ENCODE assay signal across 8 cellular contexts in genomic region chr17:75109047-75109406, GRCh38. TPM values are rescaled to one million over a fixed set of nuclear protein-coding genes. Genes with fewer than 3 reads are reported as not detected.
A peak's percentile ranks its signal among the peaks of the same experiment; 100 is the strongest.
DNase-seq lines count a peak whose midpoint lies in the region; ATAC-seq and TF ChIP-seq lines count a peak whose summit lies in the region.

No MANE protein-coding gene starts in this region.

- TF ChIP-seq CTCF in Peyer's patch (IDR thresholded peaks at IDR 0.05) (no peak), epithelial cell of proximal tubule (conservative IDR thresholded peaks at IDR 0.05; ENCODE audit: low read depth, low read length) (no peak), parathyroid adenoma (IDR thresholded peaks at IDR 0.05) (no peak)

- H3K36me3 ChIP-seq in ES-I3 (ENCODE audit: insufficient read depth, low read length) (no peaks in the 10 kb centered on the region), Peyer's patch (no peaks in the 10 kb centered on the region), parathyroid adenoma (ENCODE audit: control insufficient read depth, insufficient read depth, low read length) (no peaks in the 10 kb centered on the region)

- no peaks in the 10 kb centered on the region for H3K27me3 ChIP-seq in Peyer's patch
- no peaks in the 10 kb centered on the region for H3K27me3 ChIP-seq in parathyroid adenoma (ENCODE audit: control insufficient read depth, insufficient read depth, low read length)

- H3K4me3 ChIP-seq in Peyer's patch (peak overlapping the region; percentile 69 to 87 (median 78)), epithelial cell of proximal tubule (ENCODE audit: low read depth, low read length) (peak overlapping the region; percentile 71), parathyroid adenoma (ENCODE audit: low read depth, low read length) (no peak overlapping the region)

- ATAC-seq in HG02885 (IDR thresholded peaks at IDR 0.05; ENCODE audit: poor library complexity, unreplicated experiment) (no peak), GM18873 (IDR thresholded peaks at IDR 0.05; ENCODE audit: low FRiP score, unreplicated experiment) (no peak)

- peak overlapping the region; percentile 83 for H2AFZ ChIP-seq in parathyroid adenoma

- H3K79me2 ChIP-seq in parathyroid adenoma, result no peaks in the 10 kb centered on the region

- peak overlapping the region; percentile 90 for H3K4me2 ChIP-seq in parathyroid adenoma (ENCODE audit: low read length)

- H3K27ac ChIP-seq in Peyer's patch, result peak overlapping the region in 1 of 4 donors; percentile 87
- no peak overlapping the region for H3K27ac ChIP-seq in parathyroid adenoma

- TF ChIP-seq POLR2A in Peyer's patch (IDR thresholded peaks at IDR 0.05), result no peak

- no peaks in the 10 kb centered on the region for H3K4me1 ChIP-seq in ES-I3 (ENCODE audit: insufficient read depth, low read length)
- peaks cover 0 to 24% (median 5%) of the 10 kb centered on the region in 4 donors for H3K4me1 ChIP-seq in Peyer's patch
- H3K4me1 ChIP-seq in parathyroid adenoma, result peaks cover 11% of the 10 kb centered on the region

- no peak for DNase-seq in Peyer's patch
- no peak for DNase-seq in epithelial cell of proximal tubule (ENCODE audit: low read depth)
- DNase-seq in NCI-H446 treated with DMSO at 0.1 percent for 48 hours (lab: John Stamatoyannopoulos, UW), result no peak
- DNase-seq in SKM-1 (lab: John Stamatoyannopoulos, UW; ENCODE audit: unreplicated experiment), result no peak

- H3K9ac ChIP-seq in ES-I3 (ENCODE audit: low read depth, low read length), result peak overlapping the region; percentile 87
- H3K9ac ChIP-seq in parathyroid adenoma, result no peak overlapping the region

- no peaks in the 10 kb centered on the region for H3K9me3 ChIP-seq in ES-I3 (ENCODE audit: control insufficient read depth, insufficient read depth, low read length)
- no peaks in the 10 kb centered on the region for H3K9me3 ChIP-seq in Peyer's patch
- no peaks in the 10 kb centered on the region for H3K9me3 ChIP-seq in parathyroid adenoma (ENCODE audit: control insufficient read depth, low read length)

RNA-seq across cellular contexts. Expression of gene ARMC7, which starts 0.7 kb away (rescaled TPM):
- total RNA-seq in Peyer's patch, result 10 to 100 TPM in 3 of 4 donors, 1 to 10 TPM in 1; 4.1 to 27.0 (median 24.1) TPM
- 8.5 and 12.3 TPM in 2 replicates for total RNA-seq in epithelial cell of proximal tubule

RNA-seq across cellular contexts. Expression of gene SLC16A5, which starts 21.3 kb away (rescaled TPM):
- total RNA-seq in Peyer's patch (100 to 1,000 TPM in 3 of 4 donors, 10 to 100 TPM in 1; 47.9 to 211 (median 147) TPM), epithelial cell of proximal tubule (15.1 and 15.9 TPM in 2 replicates)

RNA-seq across cellular contexts. Expression of gene NT5C, which starts 22.5 kb away (rescaled TPM):
- total RNA-seq in Peyer's patch, result 100 to 1,000 TPM; 151 to 176 (median 156) TPM
- total RNA-seq in epithelial cell of proximal tubule, result 139 and 140 TPM in 2 replicates

RNA-seq across cellular contexts. Expression of gene JPT1, which starts 45.3 kb away (rescaled TPM):
- total RNA-seq in Peyer's patch (100 to 1,000 TPM; 132 to 261 (median 202) TPM), epithelial cell of proximal tubule (539 and 692 TPM in 2 replicates)
